In the genomic region with DNA sequence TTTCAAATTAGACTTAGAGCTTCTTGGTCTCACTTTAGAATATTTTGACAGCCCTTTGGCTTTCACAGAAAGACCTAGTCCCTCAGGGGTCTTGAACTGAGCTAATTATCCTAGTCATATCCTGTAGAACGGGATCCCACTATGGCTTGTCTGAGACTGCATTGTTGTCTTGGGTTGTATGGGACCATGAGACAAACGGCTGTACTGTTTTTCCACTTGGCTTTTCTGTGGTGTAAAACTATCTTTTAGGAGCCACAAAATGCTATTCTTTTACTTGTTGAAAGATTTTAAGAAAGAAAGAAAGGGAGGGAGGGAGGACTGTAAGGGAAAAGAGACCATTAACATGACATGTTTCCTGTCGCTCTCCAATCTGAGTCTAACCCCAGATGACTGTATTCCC, we compare ENCODE assay signal across 24 cellular contexts.
DNase-seq lines count a peak whose midpoint lies in the region; ATAC-seq lines count a peak whose summit lies in the region.
"Had no signal": no experiment of that assay in that cellular context is flagged by ENCODE, and none has a peak within 500 bp of the region (broad histone marks: within the 10 kb centered on the region; RNA-seq: fewer than 3 reads in every experiment).

No MANE protein-coding gene starts in this region.

- no peaks in the 10 kb centered on the region for H3K9me3 Mint-ChIP-seq in T-cell
- H3K9me3 Mint-ChIP-seq: CD4-positive, alpha-beta T cell; CD8-positive, alpha-beta T cell had no signal

- peaks cover 0 to 12% (median 2%) of the 10 kb centered on the region in 3 donors for H3K4me1 Mint-ChIP-seq in T-cell

- H3K4me1 ChIP-seq in mesodermal cell (ENCODE audit: control insufficient read depth, insufficient read depth, low read length, poor library complexity, severe bottlenecking) = peaks cover 7% of the 10 kb centered on the region
- H3K4me1 ChIP-seq: A549 had no signal

- no peak for ATAC-seq in T-cell (replicated peaks in 1 of 4)
- ATAC-seq in HG03460 (IDR thresholded peaks at IDR 0.05; ENCODE audit: unreplicated experiment) = no peak
- ATAC-seq in HG02884 (IDR thresholded peaks at IDR 0.05; ENCODE audit: unreplicated experiment) = no peak
- ATAC-seq: A549; CD8-positive, alpha-beta T cell; GM12878 had no signal

- DNase-seq in COLO829 (ENCODE audit: low spot score) (peak; percentile 6), RPMI7951 (ENCODE audit: low read depth) (peak; percentile 50), foreskin melanocyte (peak; percentile 83), T-cell (no peak)
- DNase-seq in activated T-cell treated with anti-CD3 and anti-CD28 coated beads, Interleukin-2, amount 50 U/mL, for 48 hours = no peak
- DNase-seq: AML-193; CD4-positive, alpha-beta T cell; CD8-positive, alpha-beta T cell; COR-L47; DMS 273 treated with DMSO at 0.1 percent for 48 hours; DMS153; DMS53; DMS79 treated with DMSO at 0.1 percent for 48 hours; EL; GDM1 had no signal

- H3K27me3 Mint-ChIP-seq in T-cell = peaks cover 3 to 9% of the 10 kb centered on the region in 2 donors
- H3K27me3 Mint-ChIP-seq: B cell; CD4-positive, alpha-beta T cell had no signal

- no peak overlapping the region for H3K4me3 Mint-ChIP-seq in T-cell
- H3K4me3 Mint-ChIP-seq: B cell; CD4-positive, alpha-beta T cell; CD8-positive, alpha-beta T cell had no signal

- H3K36me3 ChIP-seq in mesodermal cell (ENCODE audit: control insufficient read depth, insufficient read depth, low read length) = no peaks in the 10 kb centered on the region

- WGBS in mesodermal cell (ENCODE audit: insufficient coverage in 2 of 2), 2 experiments = 81 to 82% methylated on average over 2 to 3 of the region's 3 CpGs

- POLR2A ChIA-PET in T-cell (lab: Charles Lee) = interaction anchor here in 1 of 2 donors (0.6 kb wide), 1 partner anchor 34 kb away, joined by 3 read pairs; no protein-coding TSS in a partner anchor

- H3K27ac Mint-ChIP-seq in T-cell = no peak overlapping the region
- H3K27ac Mint-ChIP-seq: B cell; CD4-positive, alpha-beta T cell; CD8-positive, alpha-beta T cell had no signal

- CTCF ChIA-PET in T-cell (lab: Charles Lee) = no interaction called here

- no peak overlapping the region for H3K4me3 ChIP-seq in mesodermal cell (ENCODE audit: extremely low read depth, insufficient read depth, low read length, poor library complexity, severe bottlenecking)
- H3K4me3 ChIP-seq: A549; BLaER1 treated with 17β-estradiol and CSF1 and Interleukin-3, amounts not matched to agents 10 nM and 100 nM; GM12878 had no signal

- H3K36me3 Mint-ChIP-seq in T-cell = no peaks in the 10 kb centered on the region
- H3K36me3 Mint-ChIP-seq: CD8-positive, alpha-beta T cell had no signal

- no peaks in the 10 kb centered on the region for H3K9me3 ChIP-seq in mesodermal cell (ENCODE audit: control insufficient read depth, low read length)

- peak overlapping the region; percentile 65 for H3K27ac ChIP-seq in mesodermal cell (ENCODE audit: low read depth, low read length, severe bottlenecking)
- H3K27ac ChIP-seq: 22Rv1; A549; BLaER1 treated with 17β-estradiol and CSF1 and Interleukin-3, amounts not matched to agents 10 nM and 100 nM; C4-2B had no signal

Comparison
In these comparisons a context has a peak if more than half of its experiments do, and no peak if none do; other contexts are left out.
1. DNase-seq: peak in COLO829 (single experiment), RPMI7951 (single experiment) and foreskin melanocyte (single experiment); none in T-cell (0 of 34) and activated T-cell treated with anti-CD3 and anti-CD28 coated beads, Interleukin-2, amount 50 U/mL, for 48 hours (0 of 2).